Comparison of ENCODE assay signal across 8 cellular contexts in the genomic region with DNA sequence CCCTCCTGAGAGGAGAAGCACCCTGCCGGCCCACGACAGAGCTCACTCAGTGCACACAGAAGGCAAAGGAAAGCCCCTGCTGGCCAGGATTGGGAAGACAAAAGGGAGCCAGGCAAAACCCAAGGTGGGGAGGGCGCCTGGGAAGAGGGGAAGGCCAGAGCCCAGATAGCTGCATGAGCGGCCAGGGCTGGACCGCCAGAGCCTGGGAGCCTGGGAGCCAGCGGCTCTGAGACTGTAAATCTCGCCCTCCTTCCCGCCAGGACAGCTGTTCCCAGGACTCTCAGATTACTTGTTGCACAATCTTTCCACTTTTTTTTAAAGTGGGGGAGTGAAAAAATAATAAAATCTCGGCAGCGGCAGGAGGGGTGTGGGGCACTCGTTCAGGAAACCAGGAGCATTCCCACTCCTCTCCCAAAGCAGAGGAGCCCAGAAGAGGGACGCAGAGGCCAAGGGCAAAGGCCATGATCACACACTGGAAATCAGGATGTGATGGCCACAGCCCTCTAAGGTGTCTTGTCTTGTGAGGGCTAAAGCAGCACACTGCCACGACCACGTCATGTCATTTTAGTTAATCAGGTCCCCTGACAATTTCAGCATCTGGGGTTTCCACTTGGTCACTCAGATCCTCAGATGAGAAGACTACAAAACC. TPM values are rescaled to one million over a fixed set of nuclear protein-coding genes. Genes with fewer than 3 reads are reported as not detected.
A peak's percentile ranks its signal among the peaks of the same experiment; 100 is the strongest.
DNase-seq lines count a peak whose midpoint lies in the region; ATAC-seq and TF ChIP-seq lines count a peak whose summit lies in the region.

No MANE protein-coding gene starts in this region.

- H3K4me1 ChIP-seq in A673 (ENCODE audit: insufficient read depth, low read length, poor library complexity, severe bottlenecking) (peaks cover 21% of the 10 kb centered on the region), colonic mucosa (peaks cover 19% of the 10 kb centered on the region), lower lobe of right lung (peaks cover 66% of the 10 kb centered on the region), urinary bladder (ENCODE audit: insufficient read depth) (no peaks in the 10 kb centered on the region)

- H3K4me3 ChIP-seq in A673 (ENCODE audit: low read depth, low read length, poor library complexity, severe bottlenecking) (no peak overlapping the region), colonic mucosa (no peak overlapping the region), lower lobe of right lung (peak overlapping the region; percentile 24), urinary bladder (ENCODE audit: low read depth, low read length) (no peak overlapping the region)

- in situ Hi-C loops in KBM-7 (cut with MboI; ENCODE audit: low pct_unique_long_range_greater_than_20kb, low sequenced_read_pairs) = no loop called here

- DNase-seq in A673 (ENCODE audit: low spot score) (peak; percentile 79), KBM-7 (peak; percentile 24), colonic mucosa (peak; percentile 56), lower lobe of right lung (peak; percentile 66), GM10248 (ENCODE audit: extremely low spot score) (no peak)
- DNase-seq in activated CD4-positive, alpha-beta T cell treated with anti-CD3 and anti-CD28 coated beads, Interleukin-2, amount 10 ng/mL, durations not matched to agents 24 days and 14 days = no peak

- intact Hi-C loops in A673 (cut with micrococcal nuclease; ENCODE audit: unreplicated experiment) = loop anchor here (2.0 to 10.0 kb wide), 2 partner anchors 75 to 157 kb away; no protein-coding TSS in a partner anchor
- intact Hi-C loops in colonic mucosa (cut with DNase I) = no loop called here
- intact Hi-C loops in lower lobe of right lung (cut with DNase I) = no loop called here
- intact Hi-C loops in activated CD4-positive, alpha-beta T cell treated with anti-CD3 and anti-CD28 coated beads, Interleukin-2, amount 10 ng/mL, durations not matched to agents 24 days and 14 days (cut with micrococcal nuclease) = no loop called here

- H3K4me1 Mint-ChIP-seq in activated CD4-positive, alpha-beta T cell treated with anti-CD3 and anti-CD28 coated beads, Interleukin-2, amount 10 ng/mL, durations not matched to agents 24 days and 14 days = no peaks in the 10 kb centered on the region

- no peaks in the 10 kb centered on the region for H3K9me3 ChIP-seq in A673 (ENCODE audit: low read depth, low read length, poor library complexity, severe bottlenecking)
- H3K9me3 ChIP-seq in colonic mucosa = no peaks in the 10 kb centered on the region
- H3K9me3 ChIP-seq in lower lobe of right lung = no peaks in the 10 kb centered on the region

- peak; percentile 51 for TF ChIP-seq CTCF in A673 (conservative IDR thresholded peaks at IDR 0.05; ENCODE audit: low read depth, low read length)
- no peak for TF ChIP-seq CTCF in colonic mucosa (IDR thresholded peaks at IDR 0.05)
- peak; percentile 28 for TF ChIP-seq CTCF in lower lobe of right lung (IDR thresholded peaks at IDR 0.05)
- TF ChIP-seq CTCF in GM10248 (IDR thresholded peaks at IDR 0.05; ENCODE audit: control extremely low read depth, extremely low read depth, low read depth, missing control alignments) = no peak

- peaks cover 73% of the 10 kb centered on the region for H3K36me3 ChIP-seq in A673 (ENCODE audit: insufficient read depth, low read length, poor library complexity, severe bottlenecking)
- H3K36me3 ChIP-seq in colonic mucosa = peaks cover 14% of the 10 kb centered on the region
- peaks cover 89% of the 10 kb centered on the region for H3K36me3 ChIP-seq in lower lobe of right lung
- H3K36me3 ChIP-seq in urinary bladder (ENCODE audit: insufficient read depth) = peaks cover 3% of the 10 kb centered on the region

- H3K27me3 ChIP-seq in A673 (replicated peaks; ENCODE audit: insufficient read depth, low read depth, low read length, poor library complexity) = no peaks in the 10 kb centered on the region
- no peaks in the 10 kb centered on the region for H3K27me3 ChIP-seq in colonic mucosa
- no peaks in the 10 kb centered on the region for H3K27me3 ChIP-seq in lower lobe of right lung (ENCODE audit: low read depth)

- no TSS peak for BruUV-seq in A673 (replicated peaks; lab: Mats Ljungman, UMichigan)

- no peaks in the 10 kb centered on the region for H3K9me3 Mint-ChIP-seq in activated CD4-positive, alpha-beta T cell treated with anti-CD3 and anti-CD28 coated beads, Interleukin-2, amount 10 ng/mL, durations not matched to agents 24 days and 14 days

- no peaks in the 10 kb centered on the region for H3K27me3 Mint-ChIP-seq in activated CD4-positive, alpha-beta T cell treated with anti-CD3 and anti-CD28 coated beads, Interleukin-2, amount 10 ng/mL, durations not matched to agents 24 days and 14 days

- CTCF ChIA-PET in A673 (lab: Charles Lee) = interaction anchor here (0.8 to 1.4 kb wide), 7 partner anchors 8 to 160 kb away, joined by 3 to 4 read pairs (median 3); no protein-coding TSS in a partner anchor
- CTCF ChIA-PET in GM10248 (lab: Yijun Ruan, JAX) = interaction anchor here (1.7 kb wide), 1 partner anchor 98 kb away, joined by 3 read pairs; no protein-coding TSS in a partner anchor

- POLR2A ChIA-PET in A673 (lab: Charles Lee; ENCODE audit: low non-redundant PET) = no interaction called here
- POLR2A ChIA-PET in GM10248 (lab: Yijun Ruan, JAX) = no interaction called here

- ATAC-seq in lower lobe of right lung = peak; percentile 44 to 64
- ATAC-seq in HG02870 (IDR thresholded peaks at IDR 0.05; ENCODE audit: unreplicated experiment) = no peak

- H3K9ac ChIP-seq in colonic mucosa (ENCODE audit: low read depth in 2 of 2, low read length in 2 of 2) = peak overlapping the region in 1 of 2 donors; percentile 3

- WGBS in urinary bladder = 19% methylated on average over 14 of the region's 14 CpGs

- no peak overlapping the region for H3K27ac Mint-ChIP-seq in activated CD4-positive, alpha-beta T cell treated with anti-CD3 and anti-CD28 coated beads, Interleukin-2, amount 10 ng/mL, durations not matched to agents 24 days and 14 days

- H3K4me3 Mint-ChIP-seq in activated CD4-positive, alpha-beta T cell treated with anti-CD3 and anti-CD28 coated beads, Interleukin-2, amount 10 ng/mL, durations not matched to agents 24 days and 14 days = no peak overlapping the region

- H3K27ac ChIP-seq in A673 (ENCODE audit: low read depth, low read length, poor library complexity, severe bottlenecking) (peak overlapping the region; percentile 65), colonic mucosa (peak overlapping the region; percentile 66), lower lobe of right lung (peak overlapping the region; percentile 76), urinary bladder (ENCODE audit: low read depth) (peak overlapping the region; percentile 25)

- H3K36me3 Mint-ChIP-seq in activated CD4-positive, alpha-beta T cell treated with anti-CD3 and anti-CD28 coated beads, Interleukin-2, amount 10 ng/mL, durations not matched to agents 24 days and 14 days (ENCODE audit: low read depth) = peaks cover 42% of the 10 kb centered on the region

RNA-seq across cellular contexts. Expression of a gene that starts 19.6 kb away (rescaled TPM):
- 0.73 and 1.2 TPM in 2 replicates for total RNA-seq in A673 (2021)
- total RNA-seq in colonic mucosa = under 1 TPM; 0.53 to 0.82 TPM
- 2.3 TPM for total RNA-seq in lower lobe of right lung
- 0.74 TPM for total RNA-seq in urinary bladder
- polyA plus RNA-seq in urinary bladder = 1.6 TPM
- 0.09 and 0.16 TPM in 2 replicates for total RNA-seq in activated CD4-positive, alpha-beta T cell treated with anti-CD3 and anti-CD28 coated beads, Interleukin-2, amount 10 ng/mL, durations not matched to agents 24 days and 14 days

RNA-seq across cellular contexts. Expression of a gene that starts 51.1 kb away (rescaled TPM):
- 19.7 and 41.9 TPM in 2 replicates for total RNA-seq in A673 (2021)
- total RNA-seq in colonic mucosa = 10 to 100 TPM in 1 of 2 donors, 1 to 10 TPM in 1; 4.4 to 10.5 TPM
- 52.7 TPM for total RNA-seq in lower lobe of right lung
- 53.6 TPM for total RNA-seq in urinary bladder
- 35.9 TPM for polyA plus RNA-seq in urinary bladder
- not detected in 2 replicates for total RNA-seq in activated CD4-positive, alpha-beta T cell treated with anti-CD3 and anti-CD28 coated beads, Interleukin-2, amount 10 ng/mL, durations not matched to agents 24 days and 14 days

Comparison
In these comparisons a context has a peak if more than half of its experiments do, and no peak if none do; other contexts are left out.
1. DNase-seq: peak in A673 (single experiment), KBM-7 (single experiment), colonic mucosa (single experiment) and lower lobe of right lung (single experiment); none in GM10248 (single experiment) and activated CD4-positive, alpha-beta T cell treated with anti-CD3 and anti-CD28 coated beads, Interleukin-2, amount 10 ng/mL, durations not matched to agents 24 days and 14 days (single experiment).
2. H3K27ac ChIP-seq: peak in every context shown above with its lines; median percentile 76 in lower lobe of right lung; 66 in colonic mucosa; 65 in A673; 25 in urinary bladder.
3. CTCF ChIP-seq: peak in A673 (single experiment) and lower lobe of right lung (single experiment); none in colonic mucosa (single experiment) and GM10248 (single experiment).